9 cellular contexts compared by ENCODE assay signal in the genomic region with DNA sequence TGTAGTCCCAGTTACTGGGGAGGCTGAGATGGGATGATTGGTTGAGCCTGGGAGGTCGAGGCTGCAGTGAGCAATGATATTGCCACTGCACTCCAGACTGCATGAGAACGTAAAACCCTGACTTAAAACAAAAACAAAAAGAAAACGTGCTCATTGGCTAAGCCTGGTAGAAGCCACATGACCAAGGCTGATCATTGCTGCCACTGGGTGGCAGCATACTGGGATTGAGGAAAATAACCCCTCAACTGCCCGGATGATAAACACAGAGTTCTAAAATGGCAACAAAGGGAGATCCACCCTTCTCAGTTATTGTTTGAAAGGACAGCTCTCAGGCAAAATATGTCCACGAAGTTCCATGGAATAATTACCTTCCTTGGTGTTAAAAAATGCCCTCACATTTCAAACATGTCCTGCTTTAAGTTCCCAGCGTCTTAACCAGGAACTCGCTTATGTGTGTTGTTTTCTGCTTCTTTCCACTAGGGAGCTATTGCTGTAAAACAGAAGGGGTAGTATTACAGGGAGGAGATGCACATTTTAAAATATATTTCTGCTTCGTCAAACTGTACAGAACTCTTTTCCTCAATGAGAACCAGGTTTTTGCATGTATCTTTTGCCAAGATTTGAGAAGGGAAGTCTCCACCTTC.
DNase-seq lines count a peak whose midpoint lies in the region; ATAC-seq and TF ChIP-seq lines count a peak whose summit lies in the region.
"Had no signal": no experiment of that assay in that cellular context is flagged by ENCODE, and none has a peak within 500 bp of the region (broad histone marks: within the 10 kb centered on the region; RNA-seq: fewer than 3 reads in every experiment).

No MANE protein-coding gene starts in this region.

- peaks cover 6% of the 10 kb centered on the region for H3K9me3 ChIP-seq in Karpas-422 (ENCODE audit: low read length)
- H3K9me3 ChIP-seq in thoracic aorta, result peaks cover 4% of the 10 kb centered on the region

- no peaks in the 10 kb centered on the region for H3K79me2 ChIP-seq in Karpas-422 (ENCODE audit: low read length)

- no peak overlapping the region for H3K9ac ChIP-seq in Karpas-422 (ENCODE audit: low read length)

- no peak overlapping the region for H2AFZ ChIP-seq in Karpas-422 (ENCODE audit: low read length)

- H3K27ac ChIP-seq in Karpas-422 (ENCODE audit: low read length), result no peak overlapping the region
- H3K27ac ChIP-seq in thoracic aorta, result no peak overlapping the region
- H3K27ac ChIP-seq: cardiac muscle cell had no signal

- H3K4me3 ChIP-seq in Karpas-422 (ENCODE audit: low read length) (no peak overlapping the region), thoracic aorta (no peak overlapping the region)
- H3K4me3 ChIP-seq: cardiac muscle cell had no signal

- H3K4me1 ChIP-seq in Karpas-422 (ENCODE audit: low read length) (no peaks in the 10 kb centered on the region), thoracic aorta (ENCODE audit: control insufficient read depth in 1 of 2, low read depth in 2 of 2) (no peaks in the 10 kb centered on the region)

- no peaks in the 10 kb centered on the region for H3K9me2 ChIP-seq in Karpas-422 (replicated peaks; ENCODE audit: insufficient read depth, low read length)

- H3K27me3 ChIP-seq in Karpas-422 (ENCODE audit: low read length) (no peaks in the 10 kb centered on the region), thoracic aorta (replicated peaks; ENCODE audit: insufficient read depth) (no peaks in the 10 kb centered on the region)
- H3K27me3 ChIP-seq: cardiac muscle cell had no signal

- intact Hi-C loops in left colon (cut with DNase I, micrococcal nuclease), result no loop called here

- TF ChIP-seq CTCF in thoracic aorta (IDR thresholded peaks at IDR 0.05), result peak; percentile 9

- H4K20me1 ChIP-seq in Karpas-422 (ENCODE audit: insufficient read depth, low read depth, low read length), result no peaks in the 10 kb centered on the region

- peak; percentile 68 for ATAC-seq in left colon
- ATAC-seq in thoracic aorta (ENCODE audit: insufficient number of reproducible peaks, low FRiP score, low read depth), result no peak
- no peak for ATAC-seq in HG02884 (IDR thresholded peaks at IDR 0.05; ENCODE audit: unreplicated experiment)

- H3K4me2 ChIP-seq in Karpas-422 (ENCODE audit: low read depth, low read length, poor library complexity, severe bottlenecking), result no peak overlapping the region

- DNase-seq in ELF-1 (ENCODE audit: low read depth, low spot score) (peak; percentile 51), Karpas-422 (peak; percentile 74), left colon (peak in 1 of 2 donors; percentile 60), thoracic aorta (ENCODE audit: low spot score) (no peak), hippocampal formation (lab: John Stamatoyannopoulos, UW) (no peak), NCI-H2171 (lab: John Stamatoyannopoulos, UW) (no peak)
- DNase-seq in activated T-cell treated with anti-CD3 and anti-CD28 coated beads, Interleukin-2, amount 50 U/mL, for 48 hours, result peak; percentile 57 to 67

- H3K36me3 ChIP-seq in Karpas-422 (ENCODE audit: insufficient read depth, low read length) (no peaks in the 10 kb centered on the region), thoracic aorta (no peaks in the 10 kb centered on the region)
- H3K36me3 ChIP-seq: cardiac muscle cell had no signal

Comparison
In these comparisons a context has a peak if more than half of its experiments do, and no peak if none do; other contexts are left out.
1. DNase-seq: peak in ELF-1 (single experiment), Karpas-422 (single experiment) and activated T-cell treated with anti-CD3 and anti-CD28 coated beads, Interleukin-2, amount 50 U/mL, for 48 hours (2 of 2); none in thoracic aorta (single experiment), hippocampal formation (0 of 2) and NCI-H2171 (single experiment).